In genomic region chr6:139981810-139982550, GRCh38 we compare ENCODE assay signal across 8 cellular contexts.
A peak's percentile ranks its signal among the peaks of the same experiment; 100 is the strongest.
DNase-seq lines count a peak whose midpoint lies in the region; ATAC-seq and TF ChIP-seq lines count a peak whose summit lies in the region.

No MANE protein-coding gene starts in this region.

- peak; percentile 62 for ATAC-seq in GM18498 (IDR thresholded peaks at IDR 0.05; ENCODE audit: unreplicated experiment)
- ATAC-seq in stimulated activated naive CD8-positive, alpha-beta T cell treated with anti-CD3 and anti-CD28 coated beads, Interleukin-15, amount 100 ng/mL, for 72 hours: no peak

- 0 to 12% methylated on average over 1 to 6 of the region's 6 CpGs for WGBS in endodermal cell (ENCODE audit: insufficient coverage in 1 of 2, insufficient read length in 1 of 2), 2 experiments

- H3K27me3 ChIP-seq in endodermal cell (ENCODE audit: control insufficient read depth, insufficient read depth, low read length, poor library complexity, severe bottlenecking): no peaks in the 10 kb centered on the region
- H3K27me3 ChIP-seq in neural progenitor cell: no peaks in the 10 kb centered on the region

- no peak overlapping the region for H2AFZ ChIP-seq in neural progenitor cell (replicated peaks)

- no peaks in the 10 kb centered on the region for H3K36me3 Mint-ChIP-seq in endodermal cell (ENCODE audit: low read depth)
- H3K36me3 Mint-ChIP-seq in neural progenitor cell: peaks cover 8% of the 10 kb centered on the region

- no peaks in the 10 kb centered on the region for H3K9me3 Mint-ChIP-seq in endodermal cell
- H3K9me3 Mint-ChIP-seq in neural progenitor cell: peaks cover 8% of the 10 kb centered on the region
- no peaks in the 10 kb centered on the region for H3K9me3 Mint-ChIP-seq in stimulated activated naive CD8-positive, alpha-beta T cell treated with anti-CD3 and anti-CD28 coated beads, Interleukin-15, amount 100 ng/mL, for 72 hours

- no peaks in the 10 kb centered on the region for H3K79me2 ChIP-seq in neural progenitor cell (ENCODE audit: low read depth)

- no peaks in the 10 kb centered on the region for H3K27me3 Mint-ChIP-seq in endodermal cell (ENCODE audit: insufficient read depth)
- H3K27me3 Mint-ChIP-seq in neural progenitor cell (ENCODE audit: insufficient read depth, low read depth): no peaks in the 10 kb centered on the region
- no peaks in the 10 kb centered on the region for H3K27me3 Mint-ChIP-seq in stimulated activated naive CD8-positive, alpha-beta T cell treated with anti-CD3 and anti-CD28 coated beads, Interleukin-15, amount 100 ng/mL, for 72 hours

- H3K4me3 ChIP-seq in endodermal cell (ENCODE audit: low read length) (no peak overlapping the region), neural progenitor cell (peak overlapping the region; percentile 1)

- H3K4me1 Mint-ChIP-seq in endodermal cell (peaks cover 48% of the 10 kb centered on the region), neural progenitor cell (peaks cover 61% of the 10 kb centered on the region)
- peaks cover 9% of the 10 kb centered on the region for H3K4me1 Mint-ChIP-seq in stimulated activated naive CD8-positive, alpha-beta T cell treated with anti-CD3 and anti-CD28 coated beads, Interleukin-15, amount 100 ng/mL, for 72 hours

- H3K4me1 ChIP-seq in endodermal cell (ENCODE audit: control insufficient read depth, insufficient read depth, low read length) (peaks cover 12% of the 10 kb centered on the region), neural progenitor cell (peaks cover 46% of the 10 kb centered on the region)

- no peaks in the 10 kb centered on the region for H3K9me3 ChIP-seq in endodermal cell (ENCODE audit: control insufficient read depth, low read length)
- H3K9me3 ChIP-seq in neural progenitor cell (ENCODE audit: low read depth): no peaks in the 10 kb centered on the region

- no peaks in the 10 kb centered on the region for H4K20me1 ChIP-seq in neural progenitor cell (ENCODE audit: low read depth)

- TF ChIP-seq CTCF in endodermal cell (conservative IDR thresholded peaks at IDR 0.05) (no peak), neural progenitor cell (IDR thresholded peaks at IDR 0.05) (no peak)

- H3K27ac ChIP-seq in endodermal cell (ENCODE audit: low read depth, low read length): peak overlapping the region; percentile 39
- H3K27ac ChIP-seq in neural progenitor cell: peak overlapping the region; percentile 65

- peak overlapping the region; percentile 42 for H3K4me2 ChIP-seq in neural progenitor cell

- H3K36me3 ChIP-seq in endodermal cell (ENCODE audit: control insufficient read depth, insufficient read depth, low read length) (no peaks in the 10 kb centered on the region), neural progenitor cell (no peaks in the 10 kb centered on the region)

- H3K27ac Mint-ChIP-seq in endodermal cell (peak overlapping the region; percentile 64), neural progenitor cell (peak overlapping the region; percentile 95)
- no peak overlapping the region for H3K27ac Mint-ChIP-seq in stimulated activated naive CD8-positive, alpha-beta T cell treated with anti-CD3 and anti-CD28 coated beads, Interleukin-15, amount 100 ng/mL, for 72 hours

- H3K9ac ChIP-seq in endodermal cell (ENCODE audit: extremely low read depth, low read length, poor library complexity, severe bottlenecking) (peak overlapping the region; percentile 31), neural progenitor cell (no peak overlapping the region)

- H3F3A ChIP-seq in neural progenitor cell (ENCODE audit: low read depth): peaks cover 19% of the 10 kb centered on the region

- H3K4me3 Mint-ChIP-seq in endodermal cell (no peak overlapping the region), neural progenitor cell (peak overlapping the region; percentile 43)
- no peak overlapping the region for H3K4me3 Mint-ChIP-seq in stimulated activated naive CD8-positive, alpha-beta T cell treated with anti-CD3 and anti-CD28 coated beads, Interleukin-15, amount 100 ng/mL, for 72 hours

- peak; percentile 98 for DNase-seq in NCI-H69 (lab: John Stamatoyannopoulos, UW)
- peak; percentile 59 for DNase-seq in endodermal cell
- peak; percentile 71 for DNase-seq in neural progenitor cell (ENCODE audit: low spot score)
- DNase-seq in activated CD4-positive, CD25-positive, alpha-beta regulatory T cell (lab: John Stamatoyannopoulos, UW): no peak
- DNase-seq in NK-92 (lab: John Stamatoyannopoulos, UW; ENCODE audit: unreplicated experiment): no peak
- DNase-seq in GM03348 (ENCODE audit: low spot score): no peak
- DNase-seq in stimulated activated naive CD8-positive, alpha-beta T cell treated with anti-CD3 and anti-CD28 coated beads, Interleukin-15, amount 100 ng/mL, for 72 hours: no peak

Comparison
In these comparisons a context has a peak if more than half of its experiments do, and no peak if none do; other contexts are left out.
1. DNase-seq: peak in NCI-H69 (single experiment), endodermal cell (single experiment) and neural progenitor cell (single experiment); none in activated CD4-positive, CD25-positive, alpha-beta regulatory T cell (0 of 4), NK-92 (single experiment), GM03348 (single experiment) and stimulated activated naive CD8-positive, alpha-beta T cell treated with anti-CD3 and anti-CD28 coated beads, Interleukin-15, amount 100 ng/mL, for 72 hours (0 of 2).
2. H3K27ac Mint-ChIP-seq: peak in endodermal cell (single experiment) and neural progenitor cell (single experiment); none in stimulated activated naive CD8-positive, alpha-beta T cell treated with anti-CD3 and anti-CD28 coated beads, Interleukin-15, amount 100 ng/mL, for 72 hours (0 of 2).